ENCODE assay signal across 9 cellular contexts in genomic region chr4:68904786-68905185, GRCh38. TPM values are rescaled to one million over a fixed set of nuclear protein-coding genes. Genes with fewer than 3 reads are reported as not detected.
A peak's percentile ranks its signal among the peaks of the same experiment; 100 is the strongest.
DNase-seq lines count a peak whose midpoint lies in the region; ATAC-seq and TF ChIP-seq lines count a peak whose summit lies in the region.
"Had no signal": no experiment of that assay in that cellular context is flagged by ENCODE, and none has a peak within 500 bp of the region (broad histone marks: within the 10 kb centered on the region; RNA-seq: fewer than 3 reads in every experiment).

No MANE protein-coding gene starts in this region.

- no peaks in the 10 kb centered on the region for H3K36me3 ChIP-seq in Caco-2 (ENCODE audit: control insufficient read depth, insufficient read depth, low read length)
- no peaks in the 10 kb centered on the region for H3K36me3 ChIP-seq in GM23338 (ENCODE audit: insufficient read depth)

- DNase-seq in Caco-2 (peak; percentile 62 to 63), GM23338 (ENCODE audit: low spot score) (peak; percentile 44), NCI-H774 (lab: John Stamatoyannopoulos, UW) (peak; percentile 49), iPS-NIHi7 (ENCODE audit: extremely low spot score) (peak; percentile 47), 8988T (no peak), CD1c-positive myeloid dendritic cell (ENCODE audit: extremely low spot score) (no peak)
- DNase-seq in effector CD4-positive, alpha-beta T cell: no peak
- no peak for DNase-seq in activated T-cell treated with anti-CD3 and anti-CD28 coated beads, Interleukin-2, amount 50 U/mL, for 48 hours

- no peaks in the 10 kb centered on the region for H4K20me1 ChIP-seq in GM23338 (replicated peaks; ENCODE audit: insufficient read depth)

- H3K9me3 ChIP-seq in Caco-2: no peaks in the 10 kb centered on the region

- BruUV-seq in Caco-2 (replicated peaks; lab: Mats Ljungman, UMichigan): no TSS peak

- no peaks in the 10 kb centered on the region for H3K27me3 Mint-ChIP-seq in Caco-2 (ENCODE audit: insufficient read depth, unreplicated experiment)
- peaks cover 12% of the 10 kb centered on the region for H3K27me3 Mint-ChIP-seq in GM23338 (ENCODE audit: insufficient read depth, low read depth, poor library complexity)

- peak overlapping the region; percentile 94 for H3K27ac Mint-ChIP-seq in Caco-2 (ENCODE audit: unreplicated experiment)
- H3K27ac Mint-ChIP-seq in GM23338: peak overlapping the region; percentile 99

- peak; percentile 44 to 54 for TF ChIP-seq CTCF in Caco-2 (IDR thresholded peaks at IDR 0.05; ENCODE audit: insufficient read depth in 1 of 2, low read depth in 1 of 2, low read length in 1 of 2, severe bottlenecking in 1 of 2, unreplicated experiment in 1 of 2)
- TF ChIP-seq CTCF in GM23338 (conservative IDR thresholded peaks at IDR 0.05; ENCODE audit: low read depth in 2 of 2): peak; percentile 46 to 58

- H2AFZ ChIP-seq in GM23338: peak overlapping the region; percentile 75; the same call in 1 of the 2 replicates

- peak overlapping the region; percentile 57 for H3K4me2 ChIP-seq in GM23338

- H3K4me3 ChIP-seq in Caco-2 (ENCODE audit: low read depth, low read length) (no peak overlapping the region), GM23338 (no peak overlapping the region)

- H3K4me1 Mint-ChIP-seq in Caco-2 (ENCODE audit: low read depth, unreplicated experiment): peaks cover 17% of the 10 kb centered on the region
- peaks cover 50% of the 10 kb centered on the region for H3K4me1 Mint-ChIP-seq in GM23338

- H3K4me1 ChIP-seq in Caco-2 (peaks cover 47% of the 10 kb centered on the region), GM23338 (ENCODE audit: insufficient read depth) (peaks cover 34% of the 10 kb centered on the region)

- peaks cover 3% of the 10 kb centered on the region; the same call in 1 of the 2 replicates for H3F3A ChIP-seq in GM23338 (replicated peaks; ENCODE audit: low read depth)

- H3K36me3 Mint-ChIP-seq in Caco-2 (ENCODE audit: insufficient read depth, unreplicated experiment): peaks cover 42% of the 10 kb centered on the region
- peaks cover 3% of the 10 kb centered on the region; the same call in 1 of the 3 replicates for H3K36me3 Mint-ChIP-seq in GM23338 (ENCODE audit: low read depth)

- no peaks in the 10 kb centered on the region for H3K9me3 Mint-ChIP-seq in Caco-2 (ENCODE audit: unreplicated experiment)
- H3K9me3 Mint-ChIP-seq in GM23338: peaks cover 3% of the 10 kb centered on the region; the same call in 2 of the 3 replicates

- H3K27ac ChIP-seq in GM23338 (ENCODE audit: low read depth): peak overlapping the region; percentile 90

- no peaks in the 10 kb centered on the region for H3K79me2 ChIP-seq in GM23338 (replicated peaks; ENCODE audit: insufficient read depth)

- H3K4me3 Mint-ChIP-seq in Caco-2 (ENCODE audit: unreplicated experiment) (peak overlapping the region; percentile 83), GM23338 (peak overlapping the region; percentile 62; the same call in 1 of the 3 replicates)

- peak; percentile 18 for ATAC-seq in GM23338

- intact Hi-C loops in Caco-2 (cut with micrococcal nuclease; ENCODE audit: unreplicated experiment): loop anchor here (1.0 to 5.0 kb wide), 3 partner anchors 121 to 632 kb away; no protein-coding TSS in a partner anchor

- H3K27me3 ChIP-seq in Caco-2 (replicated peaks; ENCODE audit: control insufficient read depth, insufficient read depth, low read length) (no peaks in the 10 kb centered on the region), GM23338 (ENCODE audit: insufficient read depth) (no peaks in the 10 kb centered on the region)

- CTCF ChIA-PET in Caco-2 (lab: Charles Lee): interaction anchor here (0.7 to 2.0 kb wide), 4 partner anchors 32 to 335 kb away, joined by 3 to 9 read pairs (median 6); no protein-coding TSS in a partner anchor

- peaks cover 12% of the 10 kb centered on the region; the same call in 1 of the 2 replicates for H3K9me2 ChIP-seq in GM23338 (ENCODE audit: insufficient read depth)

- POLR2A ChIA-PET in Caco-2 (lab: Charles Lee): interaction anchor here (0.6 to 0.8 kb wide), 3 partner anchors 32 to 619 kb away, joined by 3 to 5 read pairs (median 4); no protein-coding TSS in a partner anchor

TF ChIP-seq in GM23338, 12 proteins besides CTCF, POLR2A, EP300 and RAD21 (continues in another document):
- TF ChIP-seq ZNF114 (CRISPR knock-in tag; IDR thresholded peaks at IDR 0.05): no peak
- TF ChIP-seq STAT1 (IDR thresholded peaks at IDR 0.05; ENCODE audit: unreplicated experiment): no peak
- TF ChIP-seq EZH2 (IDR thresholded peaks at IDR 0.05; ENCODE audit: low read depth, unreplicated experiment): no peak
- TF ChIP-seq JUNB (IDR thresholded peaks at IDR 0.05; ENCODE audit: unreplicated experiment): no peak
- no peak for TF ChIP-seq EZH2phosphoT487 (IDR thresholded peaks at IDR 0.05; ENCODE audit: unreplicated experiment)
- no peak for TF ChIP-seq REST (IDR thresholded peaks at IDR 0.05; ENCODE audit: unreplicated experiment)
- TF ChIP-seq ETS1 (IDR thresholded peaks at IDR 0.05): no peak
- no peak for TF ChIP-seq CREB1 (CRISPR knock-in tag; IDR thresholded peaks at IDR 0.05; ENCODE audit: low read depth)
- TF ChIP-seq NANOG (IDR thresholded peaks at IDR 0.05; ENCODE audit: borderline replicate concordance): no peak

RNA-seq across cellular contexts. Expression of gene UGT2A3, which starts 46.8 kb away (rescaled TPM):
- 2.5 TPM in 2 replicates for total RNA-seq in Caco-2 (2022)
- total RNA-seq in GM23338 (2014; rRNA removed; shearing (Covaris generic)): not detected in 2 replicates
- polyA plus RNA-seq in GM23338 (2016; fragmentation: Nextera tagmentation; extraction: Ambion mirVana): not detected in 2 replicates
- total RNA-seq: M059J had no signal

Comparison
In these comparisons a context has a peak if more than half of its experiments do, and no peak if none do; other contexts are left out.
1. DNase-seq: peak in Caco-2 (2 of 2), GM23338 (single experiment), NCI-H774 (single experiment) and iPS-NIHi7 (single experiment); none in effector CD4-positive, alpha-beta T cell (single experiment), 8988T (single experiment), activated T-cell treated with anti-CD3 and anti-CD28 coated beads, Interleukin-2, amount 50 U/mL, for 48 hours (0 of 2) and CD1c-positive myeloid dendritic cell (single experiment).